In the genomic region with DNA sequence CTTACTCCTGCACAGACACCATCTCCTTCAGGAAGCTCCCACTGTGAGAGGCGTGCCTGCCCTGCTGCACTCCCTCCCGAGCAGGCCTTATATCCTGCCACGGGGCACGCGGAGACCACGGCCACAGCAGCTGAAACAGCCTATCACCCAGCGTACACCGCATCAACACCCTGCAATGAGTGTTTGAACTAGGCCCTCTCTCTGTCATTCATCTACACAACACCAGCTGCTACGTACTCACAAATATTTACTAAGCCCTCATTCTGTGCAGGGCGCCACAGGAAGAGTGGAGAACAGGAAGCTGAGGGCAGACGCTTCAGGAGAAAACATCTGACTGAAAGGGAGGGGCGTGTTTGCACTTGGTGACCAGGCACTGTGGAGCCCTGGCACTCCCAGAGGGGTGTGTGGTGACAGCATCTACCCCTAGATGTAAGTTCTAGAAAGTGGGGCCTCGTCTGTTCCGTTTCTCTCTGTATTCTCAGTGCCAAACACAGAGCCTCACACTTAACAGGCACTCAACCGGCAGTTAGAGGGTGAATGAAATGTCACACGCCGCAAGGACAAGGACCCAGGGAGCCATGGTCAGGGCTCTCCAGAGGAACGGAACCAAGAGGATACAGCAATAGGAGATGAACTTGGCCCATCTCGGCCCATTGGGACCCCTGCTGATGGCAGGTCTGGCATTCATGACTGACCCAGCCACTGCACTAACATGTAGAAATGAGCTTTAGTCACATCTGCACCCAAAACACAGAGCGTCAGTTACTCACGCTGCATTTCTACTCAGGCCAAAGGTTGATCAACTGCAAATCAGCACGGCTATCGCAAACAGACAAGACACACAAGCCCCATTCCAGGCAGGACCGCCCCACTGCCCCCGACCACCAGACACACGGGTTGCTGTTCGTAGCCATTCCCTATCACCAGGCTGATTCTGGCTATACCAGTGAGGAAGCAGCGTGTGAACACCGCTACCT, we compare ENCODE assay signal across 10 cellular contexts. TPM values are rescaled to one million over a fixed set of nuclear protein-coding genes. Genes with fewer than 3 reads are reported as not detected.
DNase-seq lines count a peak whose midpoint lies in the region; ATAC-seq and TF ChIP-seq lines count a peak whose summit lies in the region.
"Had no signal": no experiment of that assay in that cellular context is flagged by ENCODE, and none has a peak within 500 bp of the region (broad histone marks: within the 10 kb centered on the region; RNA-seq: fewer than 3 reads in every experiment).

No MANE protein-coding gene starts in this region.

- intact Hi-C loops in MCF 10A (cut with micrococcal nuclease) = no loop called here
- intact Hi-C loops in Panc1 (cut with micrococcal nuclease; ENCODE audit: unreplicated experiment) = no loop called here

- H3K27me3 ChIP-seq in Panc1 (ENCODE audit: control insufficient read depth, insufficient read depth, low read length) (no peaks in the 10 kb centered on the region), right atrium auricular region (no peaks in the 10 kb centered on the region)
- H3K27me3 ChIP-seq: SJSA1 had no signal

- H3K9me3 ChIP-seq in Panc1 (ENCODE audit: control insufficient read depth, insufficient read depth, low read depth, low read length) (no peaks in the 10 kb centered on the region), right atrium auricular region (no peaks in the 10 kb centered on the region)
- H3K9me3 ChIP-seq: A549, SJSA1 had no signal

- peak; percentile 23 to 33 for DNase-seq in T47D (ENCODE audit: low read depth in 1 of 2, low spot score in 1 of 2)
- DNase-seq in MCF 10A (ENCODE audit: unreplicated experiment) = no peak
- DNase-seq in Panc1 (ENCODE audit: low read depth, low spot score) = no peak
- DNase-seq in activated gamma-delta T cell treated with anti-CD3 and anti-CD28 coated beads, Interleukin-2, amount 50 U/mL, for 16 hours (ENCODE audit: low read depth) = peak; percentile 54
- no peak for DNase-seq in right atrium auricular region (ENCODE audit: low spot score)
- DNase-seq in stimulated activated CD4-positive, alpha-beta T cell treated with anti-CD3 and anti-CD28 coated beads, Interleukin-15, amount 100 ng/mL, for 48 hours (ENCODE audit: low read depth in 2 of 2) = peak; percentile 43 to 45
- DNase-seq in erythroblast (lab: John Stamatoyannopoulos, UW) = no peak
- DNase-seq in HK-2 (ENCODE audit: unreplicated experiment) = no peak

- no peaks in the 10 kb centered on the region for H3K36me3 ChIP-seq in Panc1 (ENCODE audit: control insufficient read depth, insufficient read depth, low read length)
- no peaks in the 10 kb centered on the region for H3K36me3 ChIP-seq in right atrium auricular region

- in situ Hi-C loops in T47D (cut with HindIII; ENCODE audit: low pct_unique_long_range_greater_than_20kb, low sequenced_read_pairs) = no loop called here
- in situ Hi-C loops in Panc1 (cut with HindIII; ENCODE audit: low pct_unique_long_range_greater_than_20kb, low sequenced_read_pairs) = no loop called here

- H3K36me3 Mint-ChIP-seq in MCF 10A (ENCODE audit: insufficient read depth, unreplicated experiment) = peaks cover 16% of the 10 kb centered on the region

- H3K4me3 ChIP-seq in Panc1 (ENCODE audit: low read depth in 2 of 2, low read length in 2 of 2) = no peak overlapping the region
- H3K4me3 ChIP-seq in right atrium auricular region = no peak overlapping the region
- H3K4me3 ChIP-seq: A549, SJSA1 had no signal

- BruUV-seq in MCF 10A (replicated peaks; lab: Mats Ljungman, UMichigan) (no TSS peak), Panc1 (replicated peaks; lab: Mats Ljungman, UMichigan) (no TSS peak)

- TF ChIP-seq CTCF in MCF 10A (IDR thresholded peaks at IDR 0.05; ENCODE audit: unreplicated experiment) (no peak), Panc1 (IDR thresholded peaks at IDR 0.05) (no peak), right atrium auricular region (IDR thresholded peaks at IDR 0.05) (no peak)

- peaks cover 33% of the 10 kb centered on the region for H3K4me1 Mint-ChIP-seq in MCF 10A (ENCODE audit: insufficient read depth, unreplicated experiment)

- H3K4me1 ChIP-seq in Panc1 (ENCODE audit: control insufficient read depth, insufficient read depth, low read length) (peaks cover 7% of the 10 kb centered on the region), right atrium auricular region (peaks cover 0 to 98% of the 10 kb centered on the region in 2 donors)

- peak; percentile 50 for ATAC-seq in Panc1
- ATAC-seq: A549 had no signal

- CTCF ChIA-PET in MCF 10A (lab: Yijun Ruan, JAX) (interaction anchor here (0.6 kb wide), 1 partner anchor 41 kb away, joined by 3 read pairs; no protein-coding TSS in a partner anchor), Panc1 (lab: Charles Lee) (interaction anchor here (0.6 to 0.7 kb wide), 2 partner anchors 64 to 154 kb away, joined by 3 read pairs; no protein-coding TSS in a partner anchor)

- H3K27ac ChIP-seq in Panc1 (ENCODE audit: low read length) = no peak overlapping the region
- peak overlapping the region; percentile 79 to 86 for H3K27ac ChIP-seq in right atrium auricular region
- H3K27ac ChIP-seq: A549, SJSA1 had no signal

- H3K27ac Mint-ChIP-seq in MCF 10A (ENCODE audit: low read depth, unreplicated experiment) = no peak overlapping the region

- POLR2A ChIA-PET in MCF 10A (lab: Yijun Ruan, JAX) (no interaction called here), Panc1 (lab: Charles Lee) (no interaction called here)

- no peaks in the 10 kb centered on the region for H3K9me3 Mint-ChIP-seq in MCF 10A (ENCODE audit: unreplicated experiment)

- H3K4me3 Mint-ChIP-seq in MCF 10A (ENCODE audit: unreplicated experiment) = no peak overlapping the region

- TF ChIP-seq POLR2A in erythroblast (IDR thresholded peaks at IDR 0.05; ENCODE audit: low read length) = no peak

- no peaks in the 10 kb centered on the region for H3K27me3 Mint-ChIP-seq in MCF 10A (ENCODE audit: insufficient read depth, unreplicated experiment)

RNA-seq across cellular contexts. Expression of a gene that starts 15.7 kb away (rescaled TPM):
- total RNA-seq in MCF 10A (2022) (57.9 and 59.5 TPM in 2 replicates), Panc1 (2021; ENCODE audit: unreplicated experiment) (54.6 TPM), right atrium auricular region (10 to 100 TPM; 53.6 to 54.7 TPM)
- polyA plus RNA-seq in Panc1 (2012; ENCODE audit: insufficient read length) = 69.7 TPM

RNA-seq across cellular contexts. Expression of a gene that starts 48.2 kb away (rescaled TPM):
- 7.3 and 8.5 TPM in 2 replicates for total RNA-seq in MCF 10A (2022)
- total RNA-seq in Panc1 (2021; ENCODE audit: unreplicated experiment) = 9.2 TPM
- 9.1 TPM for polyA plus RNA-seq in Panc1 (2012; ENCODE audit: insufficient read length)
- 1 to 10 TPM; 4.5 to 7.3 TPM for total RNA-seq in right atrium auricular region

RNA-seq across cellular contexts. Expression of a gene that starts 57.6 kb away (rescaled TPM):
- total RNA-seq in MCF 10A (2022) = 6.6 and 7.0 TPM in 2 replicates
- 5.2 TPM for total RNA-seq in Panc1 (2021; ENCODE audit: unreplicated experiment)
- polyA plus RNA-seq in Panc1 (2012; ENCODE audit: insufficient read length) = 3.6 TPM
- 1 to 10 TPM; 2.6 to 4.1 TPM for total RNA-seq in right atrium auricular region

RNA-seq across cellular contexts. Expression of a gene that starts 58.7 kb away (rescaled TPM):
- total RNA-seq in MCF 10A (2022) (239 and 243 TPM in 2 replicates), Panc1 (2021; ENCODE audit: unreplicated experiment) (242 TPM), right atrium auricular region (100 to 1,000 TPM; 368 to 648 TPM)
- 386 TPM for polyA plus RNA-seq in Panc1 (2012; ENCODE audit: insufficient read length)

Comparison
In these comparisons a context has a peak if more than half of its experiments do, and no peak if none do; other contexts are left out.
1. DNase-seq: peak in T47D (2 of 2), activated gamma-delta T cell treated with anti-CD3 and anti-CD28 coated beads, Interleukin-2, amount 50 U/mL, for 16 hours (single experiment) and stimulated activated CD4-positive, alpha-beta T cell treated with anti-CD3 and anti-CD28 coated beads, Interleukin-15, amount 100 ng/mL, for 48 hours (2 of 2); none in MCF 10A (single experiment), Panc1 (single experiment), right atrium auricular region (single experiment), erythroblast (0 of 2) and HK-2 (single experiment).